15 cellular contexts compared by ENCODE assay signal in genomic region chr17:55296171-55296695, GRCh38.
"Had no signal": no experiment of that assay in that cellular context is flagged by ENCODE, and none has a peak within 500 bp of the region (broad histone marks: within the 10 kb centered on the region; RNA-seq: fewer than 3 reads in every experiment).

No MANE protein-coding gene starts in this region.

- H3K9ac ChIP-seq: parathyroid adenoma had no signal

- ATAC-seq: stimulated activated memory B cell treated with anti-CD40 and anti-IgM and Interleukin-4, amounts not matched to agents 10 μg/mL and 1 μg/mL and 100 μg/mL, for 72 hours had no signal

- DNase-seq: cortex of kidney, kidney, left lung, upper lobe of right lung had no signal

- H3K27me3 Mint-ChIP-seq: activated CD8-positive, alpha-beta T cell treated with anti-CD3 and anti-CD28 coated beads for 36 hours; activated naive CD8-positive, alpha-beta T cell treated with anti-CD3 and anti-CD28 coated beads, Interleukin-2, amount 50 U/mL, for 24 hours; activated T-cell treated with anti-CD3 and anti-CD28 coated beads, Interleukin-2, amount 50 U/mL, for 24 hours; brain had no signal

- H3K9me3 Mint-ChIP-seq: activated CD4-positive, alpha-beta T cell treated with anti-CD3 and anti-CD28 coated beads, Interleukin-2, amount 10 ng/mL, durations not matched to agents 24 days and 14 days; activated CD8-positive, alpha-beta T cell treated with anti-CD3 and anti-CD28 coated beads for 36 hours; activated naive CD4-positive, alpha-beta T cell treated with anti-CD3 and anti-CD28 coated beads, Interleukin-2, amount 10 ng/mL, durations not matched to agents 7 days and 5 days; activated naive CD8-positive, alpha-beta T cell treated with anti-CD3 and anti-CD28 coated beads, Interleukin-2, amount 50 U/mL, for 24 hours; activated T-cell treated with anti-CD3 and anti-CD28 coated beads, Interleukin-2, amount 50 U/mL, for 24 hours; naive B cell; stimulated activated memory B cell treated with anti-CD40 and anti-IgM and Interleukin-4, amounts not matched to agents 10 μg/mL and 1 μg/mL and 100 μg/mL, for 72 hours; T-cell had no signal

- H3K9me3 ChIP-seq: left lung, mucosa of descending colon, upper lobe of right lung had no signal

- H3K27ac ChIP-seq: left lung, parathyroid adenoma, upper lobe of right lung had no signal

- H3K36me3 ChIP-seq: left lung had no signal

- H3K27ac Mint-ChIP-seq: activated CD4-positive, alpha-beta T cell treated with anti-CD3 and anti-CD28 coated beads, Interleukin-2, amount 10 ng/mL, durations not matched to agents 24 days and 14 days; activated CD8-positive, alpha-beta T cell treated with anti-CD3 and anti-CD28 coated beads for 36 hours; activated naive CD4-positive, alpha-beta T cell treated with anti-CD3 and anti-CD28 coated beads, Interleukin-2, amount 10 ng/mL, durations not matched to agents 7 days and 5 days; activated naive CD8-positive, alpha-beta T cell treated with anti-CD3 and anti-CD28 coated beads, Interleukin-2, amount 50 U/mL, for 24 hours; activated T-cell treated with anti-CD3 and anti-CD28 coated beads, Interleukin-2, amount 50 U/mL, for 24 hours; brain; stimulated activated memory B cell treated with anti-CD40 and anti-IgM and Interleukin-4, amounts not matched to agents 10 μg/mL and 1 μg/mL and 100 μg/mL, for 72 hours; T-cell had no signal

- H3K4me1 ChIP-seq: parathyroid adenoma had no signal

- H3K4me1 Mint-ChIP-seq: activated CD4-positive, alpha-beta T cell treated with anti-CD3 and anti-CD28 coated beads, Interleukin-2, amount 10 ng/mL, durations not matched to agents 24 days and 14 days; activated naive CD4-positive, alpha-beta T cell treated with anti-CD3 and anti-CD28 coated beads, Interleukin-2, amount 10 ng/mL, durations not matched to agents 7 days and 5 days; activated naive CD8-positive, alpha-beta T cell treated with anti-CD3 and anti-CD28 coated beads, Interleukin-2, amount 50 U/mL, for 24 hours had no signal

- H3K79me2 ChIP-seq: parathyroid adenoma had no signal

- H2AFZ ChIP-seq: parathyroid adenoma had no signal

- H3K36me3 Mint-ChIP-seq: activated naive CD4-positive, alpha-beta T cell treated with anti-CD3 and anti-CD28 coated beads, Interleukin-2, amount 10 ng/mL, durations not matched to agents 7 days and 5 days; naive B cell; stimulated activated memory B cell treated with anti-CD40 and anti-IgM and Interleukin-4, amounts not matched to agents 10 μg/mL and 1 μg/mL and 100 μg/mL, for 72 hours; T-cell had no signal

- H3K4me3 Mint-ChIP-seq: activated CD4-positive, alpha-beta T cell treated with anti-CD3 and anti-CD28 coated beads, Interleukin-2, amount 10 ng/mL, durations not matched to agents 24 days and 14 days; activated CD8-positive, alpha-beta T cell treated with anti-CD3 and anti-CD28 coated beads for 36 hours; activated naive CD4-positive, alpha-beta T cell treated with anti-CD3 and anti-CD28 coated beads, Interleukin-2, amount 10 ng/mL, durations not matched to agents 7 days and 5 days; activated naive CD8-positive, alpha-beta T cell treated with anti-CD3 and anti-CD28 coated beads, Interleukin-2, amount 50 U/mL, for 24 hours; activated T-cell treated with anti-CD3 and anti-CD28 coated beads, Interleukin-2, amount 50 U/mL, for 24 hours; brain; stimulated activated memory B cell treated with anti-CD40 and anti-IgM and Interleukin-4, amounts not matched to agents 10 μg/mL and 1 μg/mL and 100 μg/mL, for 72 hours; T-cell had no signal

- H3K27me3 ChIP-seq: left lung, upper lobe of right lung had no signal

- H3K4me3 ChIP-seq: left lung, mucosa of descending colon, upper lobe of right lung had no signal
